ENCODE assay signal across 23 cellular contexts in genomic region chr9:137449081-137449844, GRCh38. TPM values are rescaled to one million over a fixed set of nuclear protein-coding genes. Genes with fewer than 3 reads are reported as not detected.
A peak's percentile ranks its signal among the peaks of the same experiment; 100 is the strongest.
DNase-seq lines count a peak whose midpoint lies in the region; ATAC-seq, FAIRE-seq and TF ChIP-seq lines count a peak whose summit lies in the region.
"Had no signal": no experiment of that assay in that cellular context is flagged by ENCODE, and none has a peak within 500 bp of the region (broad histone marks: within the 10 kb centered on the region; RNA-seq: fewer than 3 reads in every experiment).

No MANE protein-coding gene starts in this region.

- H3K27ac ChIP-seq in CD8-positive, alpha-beta T cell (ENCODE audit: low read depth, low read length) = no peak overlapping the region
- no peak overlapping the region for H3K27ac ChIP-seq in K562 (ENCODE audit: extremely low read depth, low read depth, low read length)
- H3K27ac ChIP-seq: esophagus muscularis mucosa, gastrocnemius medialis, psoas muscle, upper lobe of right lung had no signal

- DNase-seq in activated naive CD4-positive, alpha-beta T cell treated with anti-CD3 and anti-CD28 coated beads, Interleukin-2, amount 10 ng/mL, durations not matched to agents 7 days and 5 days = peak; percentile 20
- DNase-seq in activated naive CD4-positive, alpha-beta T cell treated with anti-CD3 and anti-CD28 coated beads for 36 hours = no peak
- no peak for DNase-seq in CD8-positive, alpha-beta T cell
- no peak for DNase-seq in K562 (ENCODE audit: extremely low read depth in 1 of 4, low spot score in 3 of 4)
- peak; percentile 58 for DNase-seq in natural killer cell treated with Interleukin-12 subunit alpha and Interleukin-12 subunit beta and Interleukin-15 and Interleukin-18, amount 100 ng/mL, for 72 hours (ENCODE audit: low spot score)
- no peak for DNase-seq in activated CD8-positive, alpha-beta memory T cell treated with anti-CD3 and anti-CD28 coated beads, Interleukin-2, amount 10 ng/mL, durations not matched to agents 7 days and 5 days
- DNase-seq: activated CD8-positive, alpha-beta memory T cell treated with anti-CD3 and anti-CD28 coated beads, Interleukin-2, amount 50 U/mL, for 48 hours; MM.1S; NCI-H1694; NCI-H69; SHP77; upper lobe of right lung had no signal

- no peaks in the 10 kb centered on the region for H3K9me1 ChIP-seq in K562 (ENCODE audit: control insufficient read depth, insufficient read depth, low read length)

- H3K4me2 ChIP-seq in K562 (ENCODE audit: insufficient read depth, low read length) = no peak overlapping the region
- H3K4me2 ChIP-seq: smooth muscle cell had no signal

- BruUV-seq in K562 (replicated peaks; lab: Mats Ljungman, UMichigan) = TSS peak; percentile 74

- intact Hi-C loops in activated naive CD4-positive, alpha-beta T cell treated with anti-CD3 and anti-CD28 coated beads for 36 hours (cut with micrococcal nuclease) = no loop called here
- intact Hi-C loops in CD8-positive, alpha-beta T cell (cut with DNase I, micrococcal nuclease) = loop anchor here in 1 of 2 experiments (1.0 kb wide), 1 partner anchor 26 kb away; the partner anchor contains the start of genes EXD3 and NOXA1
- intact Hi-C loops in K562 (cut with micrococcal nuclease) = loop anchor here (5.0 to 10.0 kb wide), 2 partner anchors 86 to 147 kb away; partner anchors contain the start of gene NRARP

- H4K20me1 ChIP-seq in K562 (replicated peaks; ENCODE audit: control insufficient read depth, insufficient read depth, low read length) = no peaks in the 10 kb centered on the region

- 87% methylated on average over 29 of the region's 36 CpGs for WGBS in K562 (ENCODE audit: insufficient coverage, low coverage, missing lambda C conversion rate)

- no peak for TF ChIP-seq RAD21 in K562 (CRISPR knock-in tag; conservative IDR thresholded peaks at IDR 0.05 in 1 of 2, IDR thresholded peaks at IDR 0.05 in 1 of 2)

- ATAC-seq in CD8-positive, alpha-beta T cell = no peak
- ATAC-seq in K562 (no peak), GM18519 (IDR thresholded peaks at IDR 0.05; ENCODE audit: low FRiP score, unreplicated experiment) (no peak), GM21423 (IDR thresholded peaks at IDR 0.05; ENCODE audit: unreplicated experiment) (no peak)
- no peak for ATAC-seq in natural killer cell treated with Interleukin-12 subunit alpha and Interleukin-12 subunit beta and Interleukin-15 and Interleukin-18, amount 100 ng/mL, for 72 hours
- ATAC-seq in activated CD8-positive, alpha-beta memory T cell treated with anti-CD3 and anti-CD28 coated beads, Interleukin-2, amount 10 ng/mL, durations not matched to agents 7 days and 5 days = no peak
- ATAC-seq: gastrocnemius medialis, psoas muscle, upper lobe of right lung had no signal

- CTCF ChIA-PET in activated naive CD4-positive, alpha-beta T cell treated with anti-CD3 and anti-CD28 coated beads, Interleukin-2, amount 10 ng/mL, durations not matched to agents 7 days and 5 days (lab: Charles Lee) = no interaction called here
- CTCF ChIA-PET in activated naive CD4-positive, alpha-beta T cell treated with anti-CD3 and anti-CD28 coated beads for 36 hours (lab: Charles Lee) = no interaction called here
- CTCF ChIA-PET in CD8-positive, alpha-beta T cell (lab: Charles Lee) = no interaction called here
- CTCF ChIA-PET in K562 (lab: Yijun Ruan, JAX; ENCODE audit: low intra/inter-chr PET ratio) = no interaction called here
- CTCF ChIA-PET in activated CD8-positive, alpha-beta memory T cell treated with anti-CD3 and anti-CD28 coated beads, Interleukin-2, amount 10 ng/mL, durations not matched to agents 7 days and 5 days (lab: Charles Lee) = interaction anchor here (1.8 kb wide), 1 partner anchor 26 kb away, joined by 7 read pairs; the partner anchor contains the start of genes EXD3 and NOXA1

- H3K4me1 Mint-ChIP-seq in activated naive CD4-positive, alpha-beta T cell treated with anti-CD3 and anti-CD28 coated beads, Interleukin-2, amount 10 ng/mL, durations not matched to agents 7 days and 5 days = peaks cover 54% of the 10 kb centered on the region
- H3K4me1 Mint-ChIP-seq in activated naive CD4-positive, alpha-beta T cell treated with anti-CD3 and anti-CD28 coated beads for 36 hours (ENCODE audit: low read depth) = peaks cover 31% of the 10 kb centered on the region
- peaks cover 34% of the 10 kb centered on the region for H3K4me1 Mint-ChIP-seq in CD8-positive, alpha-beta T cell (ENCODE audit: low read depth)
- peaks cover 14 to 25% of the 10 kb centered on the region in 2 donors for H3K4me1 Mint-ChIP-seq in natural killer cell treated with Interleukin-12 subunit alpha and Interleukin-12 subunit beta and Interleukin-15 and Interleukin-18, amount 100 ng/mL, for 72 hours (ENCODE audit: low read depth in 2 of 2)
- H3K4me1 Mint-ChIP-seq in activated CD8-positive, alpha-beta memory T cell treated with anti-CD3 and anti-CD28 coated beads, Interleukin-2, amount 10 ng/mL, durations not matched to agents 7 days and 5 days = peaks cover 39% of the 10 kb centered on the region

- no peak overlapping the region for H2AFZ ChIP-seq in K562 (ENCODE audit: low read depth, low read length)

- no peak for FAIRE-seq in K562 (lab: Jason Lieb, UNC)

- no peak for TF ChIP-seq POLR2A in K562 (conservative IDR thresholded peaks at IDR 0.05)

- H3K27me3 ChIP-seq in CD8-positive, alpha-beta T cell (ENCODE audit: insufficient read depth, low read length) = no peaks in the 10 kb centered on the region
- no peaks in the 10 kb centered on the region for H3K27me3 ChIP-seq in K562 (ENCODE audit: control insufficient read depth in 2 of 2, insufficient read depth in 2 of 2, low read length in 2 of 2)
- H3K27me3 ChIP-seq: upper lobe of right lung had no signal

- H3K36me3 ChIP-seq in CD8-positive, alpha-beta T cell (ENCODE audit: insufficient read depth, low read length) = peaks cover 13% of the 10 kb centered on the region
- peaks cover 36% of the 10 kb centered on the region for H3K36me3 ChIP-seq in K562 (ENCODE audit: control insufficient read depth, insufficient read depth, low read length)
- H3K36me3 ChIP-seq: gastrocnemius medialis had no signal

- H3K4me3 ChIP-seq in CD8-positive, alpha-beta T cell (ENCODE audit: low read depth, low read length) = no peak overlapping the region
- H3K4me3 ChIP-seq in K562 = no peak overlapping the region
- H3K4me3 ChIP-seq: esophagus muscularis mucosa, gastrocnemius medialis, psoas muscle, smooth muscle cell, upper lobe of right lung had no signal

- no peak for TF ChIP-seq CTCF in CD8-positive, alpha-beta T cell (IDR thresholded peaks at IDR 0.05)
- no peak for TF ChIP-seq CTCF in K562 (IDR thresholded peaks at IDR 0.05 in 2 of 3, conservative IDR thresholded peaks at IDR 0.05 in 1 of 3; ENCODE audit: insufficient read depth in 2 of 3, low read depth in 1 of 3, low read length in 3 of 3)

- peaks cover 30% of the 10 kb centered on the region for H3K27me3 Mint-ChIP-seq in activated naive CD4-positive, alpha-beta T cell treated with anti-CD3 and anti-CD28 coated beads, Interleukin-2, amount 10 ng/mL, durations not matched to agents 7 days and 5 days
- no peaks in the 10 kb centered on the region for H3K27me3 Mint-ChIP-seq in activated naive CD4-positive, alpha-beta T cell treated with anti-CD3 and anti-CD28 coated beads for 36 hours (ENCODE audit: low read depth)
- H3K27me3 Mint-ChIP-seq in CD8-positive, alpha-beta T cell (ENCODE audit: low read depth) = peaks cover 4% of the 10 kb centered on the region
- peaks cover 0 to 2% of the 10 kb centered on the region in 2 donors for H3K27me3 Mint-ChIP-seq in natural killer cell treated with Interleukin-12 subunit alpha and Interleukin-12 subunit beta and Interleukin-15 and Interleukin-18, amount 100 ng/mL, for 72 hours
- H3K27me3 Mint-ChIP-seq in activated CD8-positive, alpha-beta memory T cell treated with anti-CD3 and anti-CD28 coated beads, Interleukin-2, amount 10 ng/mL, durations not matched to agents 7 days and 5 days = peaks cover 8% of the 10 kb centered on the region
- H3K27me3 Mint-ChIP-seq: activated CD4-positive, alpha-beta T cell treated with anti-CD3 and anti-CD28 coated beads, Interleukin-2, amount 10 ng/mL, durations not matched to agents 24 days and 14 days had no signal

- H3K79me2 ChIP-seq in K562 (ENCODE audit: control insufficient read depth, insufficient read depth, low read length) = no peaks in the 10 kb centered on the region

- POLR2A ChIA-PET in CD8-positive, alpha-beta T cell (lab: Charles Lee) = interaction anchor here (1.2 kb wide), 1 partner anchor 11 kb away, joined by 3 read pairs; no protein-coding TSS in a partner anchor
- POLR2A ChIA-PET in K562 (lab: Yijun Ruan, JAX) = no interaction called here

- no peak overlapping the region for H3K4me3 Mint-ChIP-seq in activated naive CD4-positive, alpha-beta T cell treated with anti-CD3 and anti-CD28 coated beads, Interleukin-2, amount 10 ng/mL, durations not matched to agents 7 days and 5 days
- H3K4me3 Mint-ChIP-seq in activated naive CD4-positive, alpha-beta T cell treated with anti-CD3 and anti-CD28 coated beads for 36 hours = no peak overlapping the region
- H3K4me3 Mint-ChIP-seq in CD8-positive, alpha-beta T cell = no peak overlapping the region
- H3K4me3 Mint-ChIP-seq in natural killer cell treated with Interleukin-12 subunit alpha and Interleukin-12 subunit beta and Interleukin-15 and Interleukin-18, amount 100 ng/mL, for 72 hours = no peak overlapping the region
- H3K4me3 Mint-ChIP-seq in activated CD8-positive, alpha-beta memory T cell treated with anti-CD3 and anti-CD28 coated beads, Interleukin-2, amount 10 ng/mL, durations not matched to agents 7 days and 5 days = no peak overlapping the region
- H3K4me3 Mint-ChIP-seq: activated CD4-positive, alpha-beta T cell treated with anti-CD3 and anti-CD28 coated beads, Interleukin-2, amount 10 ng/mL, durations not matched to agents 24 days and 14 days had no signal

- no peaks in the 10 kb centered on the region for H3K9me3 ChIP-seq in CD8-positive, alpha-beta T cell (ENCODE audit: low read length)
- no peaks in the 10 kb centered on the region for H3K9me3 ChIP-seq in K562 (replicated peaks; ENCODE audit: control insufficient read depth, insufficient read depth, low read depth, low read length)
- H3K9me3 ChIP-seq: esophagus muscularis mucosa, gastrocnemius medialis, psoas muscle, upper lobe of right lung had no signal

- in situ Hi-C loops in K562 (cut with MboI) = loop anchor here (5.0 kb wide), 1 partner anchor 162 kb away; no protein-coding TSS in a partner anchor

- peak overlapping the region in 1 of 2 experiments; percentile 41; a peak in 1 of 4 replicates for H3K9ac ChIP-seq in K562 (ENCODE audit: insufficient read depth in 1 of 2, low read depth in 2 of 2, low read length in 2 of 2)

- no peak for TF ChIP-seq EP300 in K562 (IDR thresholded peaks at IDR 0.05; ENCODE audit: low read length)

- no peak overlapping the region for H3K27ac Mint-ChIP-seq in activated naive CD4-positive, alpha-beta T cell treated with anti-CD3 and anti-CD28 coated beads, Interleukin-2, amount 10 ng/mL, durations not matched to agents 7 days and 5 days
- H3K27ac Mint-ChIP-seq in activated naive CD4-positive, alpha-beta T cell treated with anti-CD3 and anti-CD28 coated beads for 36 hours = no peak overlapping the region
- peak overlapping the region; percentile 27 for H3K27ac Mint-ChIP-seq in CD8-positive, alpha-beta T cell
- H3K27ac Mint-ChIP-seq in natural killer cell treated with Interleukin-12 subunit alpha and Interleukin-12 subunit beta and Interleukin-15 and Interleukin-18, amount 100 ng/mL, for 72 hours = no peak overlapping the region
- no peak overlapping the region for H3K27ac Mint-ChIP-seq in activated CD8-positive, alpha-beta memory T cell treated with anti-CD3 and anti-CD28 coated beads, Interleukin-2, amount 10 ng/mL, durations not matched to agents 7 days and 5 days

- H3K9me3 Mint-ChIP-seq in activated naive CD4-positive, alpha-beta T cell treated with anti-CD3 and anti-CD28 coated beads, Interleukin-2, amount 10 ng/mL, durations not matched to agents 7 days and 5 days = no peaks in the 10 kb centered on the region
- no peaks in the 10 kb centered on the region for H3K9me3 Mint-ChIP-seq in activated naive CD4-positive, alpha-beta T cell treated with anti-CD3 and anti-CD28 coated beads for 36 hours
- H3K9me3 Mint-ChIP-seq in CD8-positive, alpha-beta T cell = no peaks in the 10 kb centered on the region
- no peaks in the 10 kb centered on the region for H3K9me3 Mint-ChIP-seq in natural killer cell treated with Interleukin-12 subunit alpha and Interleukin-12 subunit beta and Interleukin-15 and Interleukin-18, amount 100 ng/mL, for 72 hours
- no peaks in the 10 kb centered on the region for H3K9me3 Mint-ChIP-seq in activated CD8-positive, alpha-beta memory T cell treated with anti-CD3 and anti-CD28 coated beads, Interleukin-2, amount 10 ng/mL, durations not matched to agents 7 days and 5 days (ENCODE audit: low read depth)
- H3K9me3 Mint-ChIP-seq: activated CD4-positive, alpha-beta T cell treated with anti-CD3 and anti-CD28 coated beads, Interleukin-2, amount 10 ng/mL, durations not matched to agents 24 days and 14 days had no signal

- peaks cover 12% of the 10 kb centered on the region for H3K36me3 Mint-ChIP-seq in activated naive CD4-positive, alpha-beta T cell treated with anti-CD3 and anti-CD28 coated beads, Interleukin-2, amount 10 ng/mL, durations not matched to agents 7 days and 5 days
- peaks cover 9% of the 10 kb centered on the region for H3K36me3 Mint-ChIP-seq in activated naive CD4-positive, alpha-beta T cell treated with anti-CD3 and anti-CD28 coated beads for 36 hours (ENCODE audit: low read depth)
- peaks cover 4% of the 10 kb centered on the region for H3K36me3 Mint-ChIP-seq in CD8-positive, alpha-beta T cell
- H3K36me3 Mint-ChIP-seq in natural killer cell treated with Interleukin-12 subunit alpha and Interleukin-12 subunit beta and Interleukin-15 and Interleukin-18, amount 100 ng/mL, for 72 hours = no peaks in the 10 kb centered on the region
- peaks cover 1% of the 10 kb centered on the region for H3K36me3 Mint-ChIP-seq in activated CD8-positive, alpha-beta memory T cell treated with anti-CD3 and anti-CD28 coated beads, Interleukin-2, amount 10 ng/mL, durations not matched to agents 7 days and 5 days

- peaks cover 42% of the 10 kb centered on the region for H3K4me1 ChIP-seq in CD8-positive, alpha-beta T cell (ENCODE audit: insufficient read depth, low read length)
- peaks cover 9 to 75% of the 10 kb centered on the region in 2 experiments for H3K4me1 ChIP-seq in K562 (replicated peaks in 1 of 2; ENCODE audit: control insufficient read depth in 2 of 2, insufficient read depth in 2 of 2, low read length in 2 of 2)

RNA-seq across cellular contexts. Expression of gene ENTPD8, which starts 8.1 kb away (rescaled TPM):
- total RNA-seq in activated naive CD4-positive, alpha-beta T cell treated with anti-CD3 and anti-CD28 coated beads for 36 hours = not detected
- total RNA-seq in CD8-positive, alpha-beta T cell = not detected
- total RNA-seq in K562 (2011; cell fraction: chromatin; rRNA removed; ENCODE audit: low replicate concordance) = 0.23 and 0.67 TPM in 2 replicates
- total RNA-seq in K562 (2011; cell fraction: nucleolus; rRNA removed) = 0.50 and 0.53 TPM in 2 replicates
- total RNA-seq in K562 (2011; cell fraction: nucleoplasm; rRNA removed) = 0.22 TPM in 1 of 2 replicates, not detected in the other
- 0.16 and 0.27 TPM in 2 replicates for total RNA-seq in K562 (2014; rRNA removed)
- total RNA-seq in K562 (2014; rRNA removed; fragmentation: Illumina TruSeq; extraction: Trizol) = not detected in 2 replicates
- total RNA-seq in K562 (2015; rRNA removed; fragmentation: Illumina TruSeq; extraction: Trizol) = 0.08 TPM in 1 of 2 replicates, not detected in the other
- total RNA-seq in K562 (2021) = 0.13 and 0.18 TPM in 2 replicates
- 0.06 and 0.11 TPM in 2 replicates for polyA plus RNA-seq in K562 (2011; rRNA removed)
- 0.04 and 0.27 TPM in 2 replicates for polyA plus RNA-seq in K562 (2011; cell fraction: cytosol; rRNA removed)
- 0.63 and 1.0 TPM in 2 replicates for polyA plus RNA-seq in K562 (2011; cell fraction: nucleus; rRNA removed)
- polyA plus RNA-seq in K562 (2012) = 0.12 and 0.16 TPM in 2 replicates
- polyA plus RNA-seq in K562 (2014; fragmentation: Illumina TruSeq; extraction: Trizol) = 0.07 TPM in 1 of 2 replicates, not detected in the other
- polyA plus RNA-seq in K562 (2014; fragmentation: Nextera tagmentation; extraction: Ambion mirVana) = not detected
- polyA plus RNA-seq in K562 (2014; rRNA removed) = 0.20 TPM in 1 of 2 replicates, not detected in the other
- not detected in 2 replicates for polyA minus RNA-seq in K562 (2011; rRNA and poly(A)+ RNA removed)
- not detected in 2 replicates for polyA minus RNA-seq in K562 (2011; cell fraction: cytosol; rRNA and poly(A)+ RNA removed)
- 0.13 and 0.22 TPM in 2 replicates for polyA minus RNA-seq in K562 (2011; cell fraction: nucleus; rRNA and poly(A)+ RNA removed)
- total RNA-seq in natural killer cell treated with Interleukin-12 subunit alpha and Interleukin-12 subunit beta and Interleukin-15 and Interleukin-18, amount 100 ng/mL, for 72 hours = not detected
- not detected for total RNA-seq in activated CD8-positive, alpha-beta memory T cell treated with anti-CD3 and anti-CD28 coated beads, Interleukin-2, amount 10 ng/mL, durations not matched to agents 7 days and 5 days
- total RNA-seq: activated CD4-positive, alpha-beta T cell treated with anti-CD3 and anti-CD28 coated beads, Interleukin-2, amount 10 ng/mL, durations not matched to agents 24 days and 14 days; esophagus muscularis mucosa; kidney epithelial cell; mesenteric fat pad; psoas muscle; smooth muscle cell; upper lobe of right lung had no signal
- polyA plus RNA-seq: neural cell, smooth muscle cell had no signal

RNA-seq across cellular contexts. Expression of gene NSMF, which starts 9.9 kb away (rescaled TPM):
- 10 to 100 TPM; 33.2 to 35.7 TPM for total RNA-seq in activated naive CD4-positive, alpha-beta T cell treated with anti-CD3 and anti-CD28 coated beads for 36 hours
- total RNA-seq in CD8-positive, alpha-beta T cell = 10 to 100 TPM; 82.8 to 87.2 TPM
- total RNA-seq in K562 (2011; cell fraction: chromatin; rRNA removed; ENCODE audit: low replicate concordance) = 47.6 and 128 TPM in 2 replicates
- total RNA-seq in K562 (2011; cell fraction: nucleolus; rRNA removed) = 87.2 and 93.1 TPM in 2 replicates
- 47.3 and 58.7 TPM in 2 replicates for total RNA-seq in K562 (2011; cell fraction: nucleoplasm; rRNA removed)
- total RNA-seq in K562 (2014; rRNA removed) = 49.2 and 60.0 TPM in 2 replicates
- 24.4 and 29.3 TPM in 2 replicates for total RNA-seq in K562 (2014; rRNA removed; fragmentation: Illumina TruSeq; extraction: Trizol)
- total RNA-seq in K562 (2015; rRNA removed; fragmentation: Illumina TruSeq; extraction: Trizol) = 28.2 and 29.1 TPM in 2 replicates
- total RNA-seq in K562 (2021) = 72.0 and 74.5 TPM in 2 replicates
- 44.9 and 71.8 TPM in 2 replicates for polyA plus RNA-seq in K562 (2011; rRNA removed)
- polyA plus RNA-seq in K562 (2011; cell fraction: cytosol; rRNA removed) = 59.2 and 114 TPM in 2 replicates
- polyA plus RNA-seq in K562 (2011; cell fraction: nucleus; rRNA removed) = 244 and 400 TPM in 2 replicates
- polyA plus RNA-seq in K562 (2012) = 38.5 and 48.2 TPM in 2 replicates
- polyA plus RNA-seq in K562 (2014; fragmentation: Illumina TruSeq; extraction: Trizol) = 26.4 and 44.1 TPM in 2 replicates
- under 1 TPM; 0.20 to 0.42 TPM for polyA plus RNA-seq in K562 (2014; fragmentation: Nextera tagmentation; extraction: Ambion mirVana)
- 76.3 and 82.7 TPM in 2 replicates for polyA plus RNA-seq in K562 (2014; rRNA removed)
- 25.2 and 31.9 TPM in 2 replicates for polyA minus RNA-seq in K562 (2011; rRNA and poly(A)+ RNA removed)
- 37.7 and 44.3 TPM in 2 replicates for polyA minus RNA-seq in K562 (2011; cell fraction: cytosol; rRNA and poly(A)+ RNA removed)
- 47.9 and 59.5 TPM in 2 replicates for polyA minus RNA-seq in K562 (2011; cell fraction: nucleus; rRNA and poly(A)+ RNA removed)
- total RNA-seq in natural killer cell treated with Interleukin-12 subunit alpha and Interleukin-12 subunit beta and Interleukin-15 and Interleukin-18, amount 100 ng/mL, for 72 hours = 10 to 100 TPM; 17.1 to 36.4 TPM
- 10 to 100 TPM; 35.8 to 42.1 TPM for total RNA-seq in activated CD8-positive, alpha-beta memory T cell treated with anti-CD3 and anti-CD28 coated beads, Interleukin-2, amount 10 ng/mL, durations not matched to agents 7 days and 5 days

RNA-seq across cellular contexts. Expression of gene NOXA1, which starts 26.1 kb away (rescaled TPM):
- 1 to 10 TPM; 1.0 to 1.2 TPM for total RNA-seq in activated naive CD4-positive, alpha-beta T cell treated with anti-CD3 and anti-CD28 coated beads for 36 hours
- 1 to 10 TPM; 2.4 to 2.7 TPM for total RNA-seq in CD8-positive, alpha-beta T cell
- 0.25 and 0.97 TPM in 2 replicates for total RNA-seq in K562 (2011; cell fraction: chromatin; rRNA removed; ENCODE audit: low replicate concordance)
- 1.6 and 1.8 TPM in 2 replicates for total RNA-seq in K562 (2011; cell fraction: nucleolus; rRNA removed)
- 0.69 and 0.88 TPM in 2 replicates for total RNA-seq in K562 (2011; cell fraction: nucleoplasm; rRNA removed)
- total RNA-seq in K562 (2014; rRNA removed) (0.33 and 0.50 TPM in 2 replicates), K562 (2014; rRNA removed; fragmentation: Illumina TruSeq; extraction: Trizol) (not detected in 2 replicates), K562 (2015; rRNA removed; fragmentation: Illumina TruSeq; extraction: Trizol) (0.07 TPM in 1 of 2 replicates, not detected in the other), K562 (2021) (0.63 and 1.2 TPM in 2 replicates)
- polyA plus RNA-seq in K562 (2011; rRNA removed) (0.11 and 0.22 TPM in 2 replicates), K562 (2014; fragmentation: Illumina TruSeq; extraction: Trizol) (not detected in 2 replicates), K562 (2014; fragmentation: Nextera tagmentation; extraction: Ambion mirVana) (not detected), K562 (2014; rRNA removed) (0.20 and 0.50 TPM in 2 replicates)
- polyA plus RNA-seq in K562 (2011; cell fraction: cytosol; rRNA removed) = 0.13 and 0.36 TPM in 2 replicates
- 2.8 and 4.7 TPM in 2 replicates for polyA plus RNA-seq in K562 (2011; cell fraction: nucleus; rRNA removed)
- polyA plus RNA-seq in K562 (2012) = 0.34 and 2.4 TPM in 2 replicates
- polyA minus RNA-seq in K562 (2011; rRNA and poly(A)+ RNA removed) = not detected in 2 replicates
- not detected in 2 replicates for polyA minus RNA-seq in K562 (2011; cell fraction: cytosol; rRNA and poly(A)+ RNA removed)
- polyA minus RNA-seq in K562 (2011; cell fraction: nucleus; rRNA and poly(A)+ RNA removed) = 0.81 and 1.00 TPM in 2 replicates
- under 1 TPM; 0.33 to 0.62 TPM for total RNA-seq in natural killer cell treated with Interleukin-12 subunit alpha and Interleukin-12 subunit beta and Interleukin-15 and Interleukin-18, amount 100 ng/mL, for 72 hours
- under 1 TPM; 0.30 to 0.53 TPM for total RNA-seq in activated CD8-positive, alpha-beta memory T cell treated with anti-CD3 and anti-CD28 coated beads, Interleukin-2, amount 10 ng/mL, durations not matched to agents 7 days and 5 days
- total RNA-seq: G401 had no signal

RNA-seq across cellular contexts. Expression of gene EXD3, which starts 26.3 kb away (rescaled TPM):
- total RNA-seq in activated naive CD4-positive, alpha-beta T cell treated with anti-CD3 and anti-CD28 coated beads for 36 hours = 10 to 100 TPM; 11.2 to 12.7 TPM
- 10 to 100 TPM in 1 of 2 experiments, 1 to 10 TPM in 1; 9.1 to 11.0 TPM for total RNA-seq in CD8-positive, alpha-beta T cell
- total RNA-seq in K562 (2011; cell fraction: chromatin; rRNA removed; ENCODE audit: low replicate concordance) = 17.3 and 38.8 TPM in 2 replicates
- 26.5 and 29.7 TPM in 2 replicates for total RNA-seq in K562 (2011; cell fraction: nucleolus; rRNA removed)
- 17.2 and 17.5 TPM in 2 replicates for total RNA-seq in K562 (2011; cell fraction: nucleoplasm; rRNA removed)
- total RNA-seq in K562 (2014; rRNA removed) (6.5 and 6.7 TPM in 2 replicates), K562 (2014; rRNA removed; fragmentation: Illumina TruSeq; extraction: Trizol) (1.3 and 1.5 TPM in 2 replicates), K562 (2015; rRNA removed; fragmentation: Illumina TruSeq; extraction: Trizol) (3.3 and 3.4 TPM in 2 replicates), K562 (2021) (11.7 and 12.5 TPM in 2 replicates)
- polyA plus RNA-seq in K562 (2011; rRNA removed) (3.9 and 8.0 TPM in 2 replicates), K562 (2014; fragmentation: Illumina TruSeq; extraction: Trizol) (5.6 and 8.5 TPM in 2 replicates), K562 (2014; fragmentation: Nextera tagmentation; extraction: Ambion mirVana) (under 1 TPM; 0.29 to 0.35 TPM), K562 (2014; rRNA removed) (8.6 and 10.2 TPM in 2 replicates)
- 5.1 and 8.7 TPM in 2 replicates for polyA plus RNA-seq in K562 (2011; cell fraction: cytosol; rRNA removed)
- polyA plus RNA-seq in K562 (2011; cell fraction: nucleus; rRNA removed) = 60.2 and 73.6 TPM in 2 replicates
- polyA plus RNA-seq in K562 (2012) = 7.9 and 18.3 TPM in 2 replicates
- 2.0 and 3.0 TPM in 2 replicates for polyA minus RNA-seq in K562 (2011; rRNA and poly(A)+ RNA removed)
- 2.3 and 5.6 TPM in 2 replicates for polyA minus RNA-seq in K562 (2011; cell fraction: cytosol; rRNA and poly(A)+ RNA removed)
- polyA minus RNA-seq in K562 (2011; cell fraction: nucleus; rRNA and poly(A)+ RNA removed) = 6.2 and 8.9 TPM in 2 replicates
- 1 to 10 TPM; 7.6 to 7.9 TPM for total RNA-seq in natural killer cell treated with Interleukin-12 subunit alpha and Interleukin-12 subunit beta and Interleukin-15 and Interleukin-18, amount 100 ng/mL, for 72 hours
- 10 to 100 TPM in 1 of 2 experiments, 1 to 10 TPM in 1; 9.2 to 19.8 TPM for total RNA-seq in activated CD8-positive, alpha-beta memory T cell treated with anti-CD3 and anti-CD28 coated beads, Interleukin-2, amount 10 ng/mL, durations not matched to agents 7 days and 5 days

Comparison
In these comparisons a context has a peak if more than half of its experiments do, and no peak if none do; other contexts are left out.
1. DNase-seq: peak in activated naive CD4-positive, alpha-beta T cell treated with anti-CD3 and anti-CD28 coated beads, Interleukin-2, amount 10 ng/mL, durations not matched to agents 7 days and 5 days (single experiment) and natural killer cell treated with Interleukin-12 subunit alpha and Interleukin-12 subunit beta and Interleukin-15 and Interleukin-18, amount 100 ng/mL, for 72 hours (single experiment); none in activated naive CD4-positive, alpha-beta T cell treated with anti-CD3 and anti-CD28 coated beads for 36 hours (single experiment), CD8-positive, alpha-beta T cell (0 of 7), K562 (0 of 4) and activated CD8-positive, alpha-beta memory T cell treated with anti-CD3 and anti-CD28 coated beads, Interleukin-2, amount 10 ng/mL, durations not matched to agents 7 days and 5 days (single experiment).